Comparison of ENCODE assay signal across 15 cellular contexts in genomic region chr22:18088825-18089568, GRCh38. TPM values are rescaled to one million over a fixed set of nuclear protein-coding genes. Genes with fewer than 3 reads are reported as not detected.
DNase-seq lines count a peak whose midpoint lies in the region; ATAC-seq and TF ChIP-seq lines count a peak whose summit lies in the region.
"Had no signal": no experiment of that assay in that cellular context is flagged by ENCODE, and none has a peak within 500 bp of the region (broad histone marks: within the 10 kb centered on the region; RNA-seq: fewer than 3 reads in every experiment).

No MANE protein-coding gene starts in this region.

- no peak for TF ChIP-seq EP300 in transverse colon (IDR thresholded peaks at IDR 0.05; ENCODE audit: low read depth)

- H3K36me3 ChIP-seq in Peyer's patch = peaks cover 0 to 64% (median 0%) of the 10 kb centered on the region in 3 donors
- peaks cover 0 to 34% (median 4%) of the 10 kb centered on the region in 4 donors for H3K36me3 ChIP-seq in transverse colon

- no peak for TF ChIP-seq POLR2A in Peyer's patch (IDR thresholded peaks at IDR 0.05)
- TF ChIP-seq POLR2A in transverse colon (IDR thresholded peaks at IDR 0.05) = no peak

- TF ChIP-seq CTCF in Peyer's patch (IDR thresholded peaks at IDR 0.05) (no peak), transverse colon (IDR thresholded peaks at IDR 0.05) (no peak)

- H3K9me3 ChIP-seq in Peyer's patch (no peaks in the 10 kb centered on the region), transverse colon (no peaks in the 10 kb centered on the region)
- H3K9me3 ChIP-seq: heart right ventricle, SK-N-SH had no signal

- H3K27me3 ChIP-seq in Peyer's patch (no peaks in the 10 kb centered on the region), transverse colon (no peaks in the 10 kb centered on the region)
- H3K27me3 ChIP-seq: heart right ventricle had no signal

- intact Hi-C loops in head of caudate nucleus (cut with DNase I) = no loop called here
- intact Hi-C loops in transverse colon (cut with DNase I; ENCODE audit: low total_unique reads) = no loop called here

- ATAC-seq in GM19463 (IDR thresholded peaks at IDR 0.05; ENCODE audit: unreplicated experiment) = no peak
- ATAC-seq: heart right ventricle, left ventricle myocardium superior, WTC11 had no signal

- peak overlapping the region in 1 of 4 donors; percentile 10 for H3K4me3 ChIP-seq in Peyer's patch
- no peak overlapping the region for H3K4me3 ChIP-seq in transverse colon
- H3K4me3 ChIP-seq: heart right ventricle had no signal

- peak overlapping the region; percentile 26 to 79 (median 54) for H3K27ac ChIP-seq in Peyer's patch
- H3K27ac ChIP-seq in transverse colon = peak overlapping the region in 3 of 4 donors; percentile 28 to 54 (median 53)
- H3K27ac ChIP-seq: epithelial cell of prostate had no signal

- peaks cover 0 to 35% (median 4%) of the 10 kb centered on the region in 4 donors for H3K4me1 ChIP-seq in Peyer's patch
- peaks cover 7 to 64% (median 25%) of the 10 kb centered on the region in 4 donors for H3K4me1 ChIP-seq in transverse colon

- 76 to 100% methylated on average over 1 to 11 of the region's 11 CpGs for WGBS in transverse colon (ENCODE audit: low coverage in 1 of 2), 2 donors

- DNase-seq in stimulated activated CD4-positive, alpha-beta T cell treated with anti-CD3 and anti-CD28 coated beads, Interleukin-1b, Interleukin-23, amount 100 ng/mL, for 48 hours = peak; percentile 27
- no peak for DNase-seq in stimulated activated CD4-positive, alpha-beta T cell treated with anti-CD3 and anti-CD28 coated beads, Interleukin-12 subunit alpha, Interleukin-12 subunit beta, amount 100 ng/mL, for 4 hours
- DNase-seq in Peyer's patch (peak in 2 of 3 donors; percentile 68 to 75), head of caudate nucleus (peak in 38 of 42 donors; percentile 17 to 80 (median 61)), transverse colon (peak; percentile 71), iPS-NIHi11 (ENCODE audit: low spot score) (no peak), COR-L47 (lab: John Stamatoyannopoulos, UW) (no peak)
- DNase-seq: DMS79, heart right ventricle, left ventricle myocardium superior, NCI-H1048, SK-N-SH had no signal

- in situ Hi-C loops in transverse colon (cut with MboI; ENCODE audit: low pct_ligation_motif_present in 1 of 4, low pct_unique_long_range_greater_than_20kb in 1 of 4, low sequenced_read_pairs in 3 of 4) = no loop called here

RNA-seq across cellular contexts. Expression of gene PEX26, which starts 11.2 kb away (rescaled TPM):
- total RNA-seq in Peyer's patch (100 to 1,000 TPM in 2 of 4 donors, 10 to 100 TPM in 2; 53.6 to 120 (median 102) TPM), transverse colon (100 to 1,000 TPM in 2 of 4 donors, 10 to 100 TPM in 2; 46.4 to 211 (median 93.4) TPM)

RNA-seq across cellular contexts. Expression of gene TUBA8, which starts 21.6 kb away (rescaled TPM):
- total RNA-seq in Peyer's patch = 1 to 10 TPM in 2 of 4 donors, not detected in 2; 4.3 to 6.6 TPM
- total RNA-seq in transverse colon = 1 to 10 TPM in 3 of 4 donors, not detected in 1; 1.4 to 3.0 (median 2.0) TPM

Comparison
In these comparisons a context has a peak if more than half of its experiments do, and no peak if none do; other contexts are left out.
1. DNase-seq: peak in stimulated activated CD4-positive, alpha-beta T cell treated with anti-CD3 and anti-CD28 coated beads, Interleukin-1b, Interleukin-23, amount 100 ng/mL, for 48 hours (single experiment), Peyer's patch (2 of 3), head of caudate nucleus (38 of 42) and transverse colon (single experiment); none in stimulated activated CD4-positive, alpha-beta T cell treated with anti-CD3 and anti-CD28 coated beads, Interleukin-12 subunit alpha, Interleukin-12 subunit beta, amount 100 ng/mL, for 4 hours (single experiment), iPS-NIHi11 (single experiment) and COR-L47 (single experiment).